21 cellular contexts compared by ENCODE assay signal in the genomic region with DNA sequence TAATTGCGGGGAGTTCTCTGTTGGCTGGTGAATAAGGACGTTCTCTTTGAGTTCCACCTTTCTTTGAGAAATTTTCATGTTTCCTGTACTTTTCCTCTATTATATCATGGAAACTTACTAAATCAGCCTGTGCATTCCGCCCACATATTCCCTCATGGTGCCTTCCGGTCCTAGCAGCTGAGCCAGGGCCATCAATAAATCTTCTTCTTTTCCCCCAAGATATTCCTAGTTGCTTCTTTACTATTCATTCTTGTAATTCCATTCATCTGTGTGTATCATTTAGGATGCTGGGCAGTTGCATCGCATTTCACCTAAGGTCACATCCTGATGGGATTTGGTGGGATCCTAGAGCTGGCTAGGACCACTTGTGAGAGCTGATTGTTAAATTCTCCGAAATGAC.
DNase-seq lines count a peak whose midpoint lies in the region; ATAC-seq, FAIRE-seq and TF ChIP-seq lines count a peak whose summit lies in the region.
"Had no signal": no experiment of that assay in that cellular context is flagged by ENCODE, and none has a peak within 500 bp of the region (broad histone marks: within the 10 kb centered on the region; RNA-seq: fewer than 3 reads in every experiment).

No MANE protein-coding gene starts in this region.

- DNase-seq in GM03348 (ENCODE audit: low spot score) (peak; percentile 16), OCI-LY7 (ENCODE audit: low spot score) (no peak), activated gamma-delta T cell (lab: John Stamatoyannopoulos, UW) (no peak), frontal cortex (ENCODE audit: low spot score in 2 of 2) (no peak), NCI-H2081 treated with DMSO at 0.1 percent for 48 hours (lab: John Stamatoyannopoulos, UW) (no peak)
- DNase-seq: GF-D8; NCI-H1092 treated with DMSO at 0.1 percent for 48 hours; NCI-H146; NCI-H2029; NCI-H345; NCI-H524; NCI-H774; NK-92 treated with Interleukin-12 subunit alpha and Interleukin-12 subunit beta, amount 100 ng/mL, for 24 hours had no signal

- H3K9me2 ChIP-seq in OCI-LY7 (ENCODE audit: insufficient read depth, low read length) = no peaks in the 10 kb centered on the region

- no peaks in the 10 kb centered on the region for H4K20me1 ChIP-seq in OCI-LY7 (ENCODE audit: insufficient read depth, low read length)

- H3K9me3 Mint-ChIP-seq in nephron = peaks cover 5% of the 10 kb centered on the region
- H3K9me3 Mint-ChIP-seq: GM23338 had no signal

- H3K4me3 ChIP-seq in OCI-LY7 (ENCODE audit: low read depth, low read length, poor library complexity, severe bottlenecking) = no peak overlapping the region
- H3K4me3 ChIP-seq: GM23338 had no signal

- no peak overlapping the region for H3K4me2 ChIP-seq in OCI-LY7 (ENCODE audit: low read length)
- H3K4me2 ChIP-seq: GM23338 had no signal

- H3K27ac ChIP-seq in OCI-LY7 (ENCODE audit: low read depth, low read length, poor library complexity, severe bottlenecking) = no peak overlapping the region

- H3K27ac Mint-ChIP-seq in nephron = peak overlapping the region; percentile 19 to 74 (median 32)
- H3K27ac Mint-ChIP-seq: B cell, CD14-positive monocyte, GM23338 had no signal

- no peak for ATAC-seq in GM19467 (IDR thresholded peaks at IDR 0.05; ENCODE audit: unreplicated experiment)
- ATAC-seq: GM23338, HCT116, Panc1, SK-N-SH treated with all-trans-retinoic acid at 6 μM for 48 hours had no signal

- no peaks in the 10 kb centered on the region for H3K9me3 ChIP-seq in OCI-LY7 (ENCODE audit: low read length)

- POLR2A ChIA-PET in OCI-LY7 (lab: Charles Lee) = interaction anchor here (0.9 kb wide), 1 partner anchor 67 kb away, joined by 4 read pairs; no protein-coding TSS in a partner anchor

- peak overlapping the region; percentile 33; the same call in 1 of the 2 replicates for H2AFZ ChIP-seq in OCI-LY7 (ENCODE audit: low read length)
- H2AFZ ChIP-seq: GM23338 had no signal

- H3K36me3 Mint-ChIP-seq in nephron (ENCODE audit: low read depth) = peaks cover 4% of the 10 kb centered on the region
- H3K36me3 Mint-ChIP-seq: CD14-positive monocyte had no signal

- BruUV-seq in OCI-LY7 (replicated peaks; lab: Mats Ljungman, UMichigan) = no TSS peak

- no peak for TF ChIP-seq CTCF in OCI-LY7 (conservative IDR thresholded peaks at IDR 0.05; ENCODE audit: low read length)
- TF ChIP-seq CTCF in nephron (IDR thresholded peaks at IDR 0.05; ENCODE audit: unreplicated experiment in 3 of 3) = no peak

- no peaks in the 10 kb centered on the region for H3K79me2 ChIP-seq in OCI-LY7 (ENCODE audit: insufficient read depth, low read depth, low read length)

- no peak for FAIRE-seq in frontal cortex (lab: Jason Lieb, UNC)

- intact Hi-C loops in OCI-LY7 (cut with micrococcal nuclease; ENCODE audit: unreplicated experiment) = no loop called here

- no peak overlapping the region for H3K4me3 Mint-ChIP-seq in nephron
- H3K4me3 Mint-ChIP-seq: B cell, CD14-positive monocyte, GM23338 had no signal

- CTCF ChIA-PET in OCI-LY7 (lab: Charles Lee; ENCODE audit: unreplicated experiment) = no interaction called here

- H3K36me3 ChIP-seq in OCI-LY7 (ENCODE audit: insufficient read depth, low read length) = no peaks in the 10 kb centered on the region

- H3K4me1 Mint-ChIP-seq in nephron = peaks cover 21% of the 10 kb centered on the region
- H3K4me1 Mint-ChIP-seq: B cell, CD14-positive monocyte had no signal

- no peaks in the 10 kb centered on the region for H3K4me1 ChIP-seq in OCI-LY7 (ENCODE audit: insufficient read depth, low read length, poor library complexity, severe bottlenecking)

- H3K27me3 Mint-ChIP-seq in nephron (ENCODE audit: low read depth) = no peaks in the 10 kb centered on the region
- H3K27me3 Mint-ChIP-seq: B cell had no signal
